Comparison of ENCODE assay signal across 13 cellular contexts in genomic region chr3:141242035-141242721, GRCh38. TPM values are rescaled to one million over a fixed set of nuclear protein-coding genes. Genes with fewer than 3 reads are reported as not detected.
A peak's percentile ranks its signal among the peaks of the same experiment; 100 is the strongest.
DNase-seq lines count a peak whose midpoint lies in the region; ATAC-seq and TF ChIP-seq lines count a peak whose summit lies in the region.
"Had no signal": no experiment of that assay in that cellular context is flagged by ENCODE, and none has a peak within 500 bp of the region (broad histone marks: within the 10 kb centered on the region; RNA-seq: fewer than 3 reads in every experiment).

No MANE protein-coding gene starts in this region.

- H3K36me3 ChIP-seq in CD4-positive, CD25-positive, alpha-beta regulatory T cell (ENCODE audit: control insufficient read depth, insufficient read depth, low read length): no peaks in the 10 kb centered on the region
- H3K36me3 ChIP-seq in endodermal cell (ENCODE audit: control insufficient read depth, insufficient read depth, low read length): peaks cover 26% of the 10 kb centered on the region
- H3K36me3 ChIP-seq in psoas muscle (ENCODE audit: insufficient read depth in 1 of 2, low read depth in 1 of 2): no peaks in the 10 kb centered on the region

- no peak overlapping the region for H3K4me3 ChIP-seq in CD4-positive, CD25-positive, alpha-beta regulatory T cell (ENCODE audit: low read depth, low read length)
- H3K4me3 ChIP-seq in endodermal cell (ENCODE audit: low read length) (no peak overlapping the region), psoas muscle (peak overlapping the region; percentile 9)
- H3K4me3 ChIP-seq: lung had no signal

- intact Hi-C loops in psoas muscle (cut with DNase I): no loop called here

- peaks cover 8 to 61% (median 19%) of the 10 kb centered on the region in 4 donors for H3K4me1 Mint-ChIP-seq in CD4-positive, CD25-positive, alpha-beta regulatory T cell
- peaks cover 37% of the 10 kb centered on the region for H3K4me1 Mint-ChIP-seq in endodermal cell
- peaks cover 30% of the 10 kb centered on the region for H3K4me1 Mint-ChIP-seq in mesothelial cell of epicardium

- no peak for TF ChIP-seq CTCF in endodermal cell (conservative IDR thresholded peaks at IDR 0.05)
- no peak for TF ChIP-seq CTCF in psoas muscle (IDR thresholded peaks at IDR 0.05)
- no peak for TF ChIP-seq CTCF in omental fat pad (IDR thresholded peaks at IDR 0.05)
- TF ChIP-seq CTCF in mesothelial cell of epicardium (IDR thresholded peaks at IDR 0.05; ENCODE audit: unreplicated experiment): no peak

- H3K9me3 Mint-ChIP-seq in CD4-positive, CD25-positive, alpha-beta regulatory T cell: no peaks in the 10 kb centered on the region
- H3K9me3 Mint-ChIP-seq in endodermal cell: no peaks in the 10 kb centered on the region
- no peaks in the 10 kb centered on the region for H3K9me3 Mint-ChIP-seq in mesothelial cell of epicardium

- H3K36me3 Mint-ChIP-seq in CD4-positive, CD25-positive, alpha-beta regulatory T cell: peaks cover 15% of the 10 kb centered on the region
- H3K36me3 Mint-ChIP-seq in endodermal cell (ENCODE audit: low read depth): peaks cover 24% of the 10 kb centered on the region
- no peaks in the 10 kb centered on the region for H3K36me3 Mint-ChIP-seq in mesothelial cell of epicardium

- no peak overlapping the region for H3K9ac ChIP-seq in endodermal cell (ENCODE audit: extremely low read depth, low read length, poor library complexity, severe bottlenecking)

- H3K27ac ChIP-seq in CD4-positive, CD25-positive, alpha-beta regulatory T cell (ENCODE audit: insufficient read depth, low read length, poor library complexity, severe bottlenecking): no peak overlapping the region
- H3K27ac ChIP-seq in endodermal cell (ENCODE audit: low read depth, low read length) (no peak overlapping the region), psoas muscle (peak overlapping the region; percentile 80)

- H3K27me3 ChIP-seq in CD4-positive, CD25-positive, alpha-beta regulatory T cell (ENCODE audit: control insufficient read depth, insufficient read depth, low read length): no peaks in the 10 kb centered on the region
- H3K27me3 ChIP-seq in endodermal cell (ENCODE audit: control insufficient read depth, insufficient read depth, low read length, poor library complexity, severe bottlenecking): no peaks in the 10 kb centered on the region
- H3K27me3 ChIP-seq in psoas muscle (ENCODE audit: insufficient read depth in 3 of 3, low read length in 2 of 3): no peaks in the 10 kb centered on the region

- no peak for DNase-seq in CD4-positive, CD25-positive, alpha-beta regulatory T cell
- peak; percentile 68 for DNase-seq in NCI-H226
- DNase-seq in endodermal cell: peak; percentile 16
- DNase-seq in psoas muscle: peak in 1 of 2 donors; percentile 68
- DNase-seq in NCI-H345 treated with DMSO at 0.1 percent for 48 hours (lab: John Stamatoyannopoulos, UW; ENCODE audit: unreplicated experiment): no peak
- no peak for DNase-seq in omental fat pad (ENCODE audit: low spot score)
- no peak for DNase-seq in mesothelial cell of epicardium (ENCODE audit: low spot score in 2 of 2, unreplicated experiment in 2 of 2)
- no peak for DNase-seq in activated CD8-positive, alpha-beta memory T cell treated with anti-CD3 and anti-CD28 coated beads, Interleukin-2, amount 50 U/mL, for 4 hours
- DNase-seq: activated CD8-positive, alpha-beta memory T cell treated with anti-CD3 and anti-CD28 coated beads for 24 hours; activated naive CD4-positive, alpha-beta T cell treated with anti-CD3 and anti-CD28 coated beads, Interleukin-2, amount 50 U/mL, for 16 hours; erythroblast; SIG-M5 had no signal

- H3K4me1 ChIP-seq in CD4-positive, CD25-positive, alpha-beta regulatory T cell (ENCODE audit: control insufficient read depth, insufficient read depth, low read length, poor library complexity, severe bottlenecking): peaks cover 23% of the 10 kb centered on the region
- H3K4me1 ChIP-seq in endodermal cell (ENCODE audit: control insufficient read depth, insufficient read depth, low read length): peaks cover 26% of the 10 kb centered on the region
- peaks cover 67% of the 10 kb centered on the region for H3K4me1 ChIP-seq in psoas muscle

- no peaks in the 10 kb centered on the region for H3K9me3 ChIP-seq in CD4-positive, CD25-positive, alpha-beta regulatory T cell (ENCODE audit: control insufficient read depth in 2 of 2, low read length in 2 of 2)
- H3K9me3 ChIP-seq in endodermal cell (ENCODE audit: control insufficient read depth, low read length) (no peaks in the 10 kb centered on the region), psoas muscle (no peaks in the 10 kb centered on the region)

- peak overlapping the region in 2 of 3 donors; percentile 83 to 89 for H3K27ac Mint-ChIP-seq in CD4-positive, CD25-positive, alpha-beta regulatory T cell
- H3K27ac Mint-ChIP-seq in endodermal cell (no peak overlapping the region), mesothelial cell of epicardium (no peak overlapping the region)

- H3K4me3 Mint-ChIP-seq in CD4-positive, CD25-positive, alpha-beta regulatory T cell: no peak overlapping the region
- no peak overlapping the region for H3K4me3 Mint-ChIP-seq in endodermal cell
- no peak overlapping the region for H3K4me3 Mint-ChIP-seq in mesothelial cell of epicardium

- H3K27me3 Mint-ChIP-seq in CD4-positive, CD25-positive, alpha-beta regulatory T cell: no peaks in the 10 kb centered on the region
- H3K27me3 Mint-ChIP-seq in endodermal cell (ENCODE audit: insufficient read depth) (no peaks in the 10 kb centered on the region), mesothelial cell of epicardium (ENCODE audit: low read depth) (no peaks in the 10 kb centered on the region)

- WGBS in endodermal cell (ENCODE audit: insufficient coverage in 1 of 2, insufficient read length in 1 of 2), 2 experiments: 97 to 98% methylated on average over 5 to 7 of the region's 7 CpGs
- 21 to 38% (median 29%) methylated on average over 7 of the region's 7 CpGs for WGBS in psoas muscle, 3 donors

- no peak for ATAC-seq in CD4-positive, CD25-positive, alpha-beta regulatory T cell (ENCODE audit: low read depth in 2 of 2)
- no peak for ATAC-seq in psoas muscle
- ATAC-seq in omental fat pad (ENCODE audit: low FRiP score): no peak

RNA-seq across cellular contexts. Expression of gene PXYLP1, which starts 10.6 kb away (rescaled TPM):
- 9.8 TPM for total RNA-seq in CD4-positive, CD25-positive, alpha-beta regulatory T cell
- 10 to 100 TPM in 2 of 4 donors, 1 to 10 TPM in 2; 3.8 to 11.3 (median 7.8) TPM for polyA plus RNA-seq in CD4-positive, CD25-positive, alpha-beta regulatory T cell
- total RNA-seq in endodermal cell: 10 to 100 TPM; 37.7 to 53.6 TPM
- polyA plus RNA-seq in endodermal cell (2013, experiment 1 of 2): 28.7 TPM
- polyA plus RNA-seq in endodermal cell (2013, experiment 2 of 2): 23.8 TPM
- 1 to 10 TPM; 1.8 to 6.8 (median 4.0) TPM for total RNA-seq in psoas muscle
- polyA plus RNA-seq in psoas muscle: 1 to 10 TPM in 2 of 3 donors, under 1 TPM in 1; 0.83 to 1.1 (median 1.1) TPM
- total RNA-seq in omental fat pad: 10 to 100 TPM in 2 of 4 donors, 1 to 10 TPM in 2; 5.5 to 16.2 (median 9.8) TPM
- 40.5 to 45.6 TPM (median 40.9 TPM) in 3 replicates for total RNA-seq in mesothelial cell of epicardium

Comparison
In these comparisons a context has a peak if more than half of its experiments do, and no peak if none do; other contexts are left out.
1. DNase-seq: peak in NCI-H226 (single experiment) and endodermal cell (single experiment); none in CD4-positive, CD25-positive, alpha-beta regulatory T cell (0 of 3), NCI-H345 treated with DMSO at 0.1 percent for 48 hours (single experiment), omental fat pad (single experiment), mesothelial cell of epicardium (0 of 2) and activated CD8-positive, alpha-beta memory T cell treated with anti-CD3 and anti-CD28 coated beads, Interleukin-2, amount 50 U/mL, for 4 hours (single experiment).
2. H3K27ac Mint-ChIP-seq: peak in CD4-positive, CD25-positive, alpha-beta regulatory T cell (2 of 3); none in endodermal cell (single experiment) and mesothelial cell of epicardium (single experiment).